In the genomic region with DNA sequence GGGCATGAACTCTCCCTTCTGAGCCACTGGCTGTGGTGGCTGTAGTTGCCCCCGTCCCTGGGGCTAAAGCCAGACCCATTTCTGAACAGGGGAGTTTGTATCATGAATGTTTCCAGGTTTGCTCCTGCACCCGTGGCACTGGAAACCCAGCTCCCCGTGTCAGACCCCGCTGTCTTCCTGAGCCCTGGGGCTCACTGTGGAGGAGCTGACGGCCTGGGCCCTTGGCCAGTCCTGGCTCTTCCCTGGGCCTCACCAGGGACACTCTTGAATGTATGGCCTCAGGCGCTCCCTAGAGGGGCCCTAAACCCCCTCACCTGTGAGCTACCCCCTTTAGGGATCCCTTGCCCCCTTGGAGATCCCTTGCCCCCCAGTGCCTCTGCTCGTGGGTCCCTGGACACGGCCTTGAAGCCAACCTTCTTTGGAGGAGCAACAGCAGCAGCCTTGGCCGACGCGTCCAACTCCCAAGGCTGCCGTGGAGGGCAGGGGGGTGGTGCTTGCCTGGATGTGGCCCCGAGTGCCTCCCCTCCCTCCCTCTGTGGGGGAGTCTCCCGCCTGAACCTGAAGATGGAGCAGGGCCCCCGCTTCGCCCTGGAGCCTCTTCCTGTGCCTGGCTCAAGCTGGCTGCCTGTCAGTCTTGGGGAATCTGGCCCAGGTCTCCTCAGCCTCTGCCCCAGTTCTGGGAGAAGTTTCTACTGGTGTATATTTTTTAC, we compare ENCODE assay signal across 12 cellular contexts. TPM values are rescaled to one million over a fixed set of nuclear protein-coding genes. Genes with fewer than 3 reads are reported as not detected.
A peak's percentile ranks its signal among the peaks of the same experiment; 100 is the strongest.
DNase-seq lines count a peak whose midpoint lies in the region; ATAC-seq, FAIRE-seq and TF ChIP-seq lines count a peak whose summit lies in the region.
"Had no signal": no experiment of that assay in that cellular context is flagged by ENCODE, and none has a peak within 500 bp of the region (broad histone marks: within the 10 kb centered on the region; RNA-seq: fewer than 3 reads in every experiment).

No MANE protein-coding gene starts in this region.

- H2AFZ ChIP-seq in PC-3 (ENCODE audit: low read length) (no peak overlapping the region), K562 (ENCODE audit: low read depth, low read length) (no peak overlapping the region)

- TF ChIP-seq RAD21 in K562 (CRISPR knock-in tag; conservative IDR thresholded peaks at IDR 0.05 in 1 of 2, IDR thresholded peaks at IDR 0.05 in 1 of 2), result no peak

- no peak overlapping the region for H3K4me3 ChIP-seq in PC-3 (ENCODE audit: low read length)
- H3K4me3 ChIP-seq in K562, result no peak overlapping the region
- H3K4me3 ChIP-seq in lower lobe of right lung, result peak overlapping the region; percentile 6
- H3K4me3 ChIP-seq in subcutaneous abdominal adipose tissue (ENCODE audit: low read depth in 1 of 5, low read length in 5 of 5), result no peak overlapping the region
- H3K4me3 ChIP-seq: tibial artery had no signal

- BruUV-seq in PC-3 (replicated peaks; lab: Mats Ljungman, UMichigan), result TSS peak; percentile 38
- TSS peak; percentile 58 for BruUV-seq in K562 (replicated peaks; lab: Mats Ljungman, UMichigan)

- H3K36me3 ChIP-seq in PC-3 (ENCODE audit: low read depth, low read length) (peaks cover 22% of the 10 kb centered on the region; the same call in 1 of the 2 replicates), K562 (ENCODE audit: control insufficient read depth, insufficient read depth, low read length) (peaks cover 41% of the 10 kb centered on the region; the same call in 2 of the 3 replicates), lower lobe of right lung (peaks cover 89% of the 10 kb centered on the region), subcutaneous abdominal adipose tissue (ENCODE audit: control insufficient read depth in 5 of 5, insufficient read depth in 5 of 5, low read length in 5 of 5) (peaks cover 0 to 88% (median 69%) of the 10 kb centered on the region in 5 donors)

- no peak for FAIRE-seq in K562 (lab: Jason Lieb, UNC)

- H4K20me1 ChIP-seq in PC-3 (ENCODE audit: low read length) (no peaks in the 10 kb centered on the region), K562 (replicated peaks; ENCODE audit: control insufficient read depth, insufficient read depth, low read length) (no peaks in the 10 kb centered on the region)

- POLR2A ChIA-PET in PC-3 (lab: Charles Lee; ENCODE audit: unreplicated experiment), result interaction anchor here (0.5 kb wide), 1 partner anchor 51 kb away, joined by 3 read pairs; no protein-coding TSS in a partner anchor
- POLR2A ChIA-PET in K562 (lab: Yijun Ruan, JAX), result interaction anchor here (0.9 to 2.8 kb wide), 6 partner anchors 9 to 239 kb away, joined by 3 to 9 read pairs (median 4); partner anchors contain the start of genes GGA3, MRPS7 and SMIM5

- H3K79me2 ChIP-seq in PC-3 (ENCODE audit: low read length) (no peaks in the 10 kb centered on the region), K562 (ENCODE audit: control insufficient read depth, insufficient read depth, low read length) (no peaks in the 10 kb centered on the region)

- TF ChIP-seq EP300 in K562 (IDR thresholded peaks at IDR 0.05; ENCODE audit: low read length), result no peak

- in situ Hi-C loops in K562 (cut with MboI), result loop anchor here (5.0 kb wide), 1 partner anchor 72 kb away; no protein-coding TSS in a partner anchor

- no peaks in the 10 kb centered on the region for H3K4me1 ChIP-seq in PC-3 (ENCODE audit: insufficient read depth, low read length)
- H3K4me1 ChIP-seq in K562 (replicated peaks in 1 of 2; ENCODE audit: control insufficient read depth in 2 of 2, insufficient read depth in 2 of 2, low read length in 2 of 2), result peaks cover 0 to 61% of the 10 kb centered on the region in 2 experiments; a peak in 2 of 5 replicates
- peaks cover 23% of the 10 kb centered on the region for H3K4me1 ChIP-seq in lower lobe of right lung
- H3K4me1 ChIP-seq in subcutaneous abdominal adipose tissue (ENCODE audit: control insufficient read depth in 5 of 5, insufficient read depth in 5 of 5, low read length in 5 of 5), result peaks cover 0 to 48% (median 40%) of the 10 kb centered on the region in 5 donors

- CTCF ChIA-PET in PC-3 (lab: Charles Lee), result no interaction called here
- CTCF ChIA-PET in K562 (lab: Yijun Ruan, JAX; ENCODE audit: low intra/inter-chr PET ratio), result interaction anchor here (0.5 kb wide), 1 partner anchor 254 kb away, joined by 5 read pairs; no protein-coding TSS in a partner anchor

- intact Hi-C loops in PC-3 (cut with micrococcal nuclease) (no loop called here), K562 (cut with micrococcal nuclease) (no loop called here), lower lobe of right lung (cut with DNase I) (no loop called here)

- H3K27ac ChIP-seq in PC-3 (ENCODE audit: low read length) (no peak overlapping the region), K562 (ENCODE audit: extremely low read depth, low read depth, low read length) (no peak overlapping the region), lower lobe of right lung (peak overlapping the region; percentile 56), subcutaneous abdominal adipose tissue (ENCODE audit: low read depth, low read length) (peak overlapping the region; percentile 89)
- H3K27ac ChIP-seq: neutrophil had no signal

- H3K9me1 ChIP-seq in K562 (ENCODE audit: control insufficient read depth, insufficient read depth, low read length), result peaks cover 3% of the 10 kb centered on the region

- no peak for ATAC-seq in PC-3
- peak; percentile 24; the same call in 2 of the 3 replicates for ATAC-seq in K562
- no peak for ATAC-seq in lower lobe of right lung
- ATAC-seq in HG02852 (IDR thresholded peaks at IDR 0.05; ENCODE audit: unreplicated experiment), result no peak

- TF ChIP-seq POLR2A in K562 (conservative IDR thresholded peaks at IDR 0.05), result no peak

- TF ChIP-seq CTCF in PC-3 (conservative IDR thresholded peaks at IDR 0.05; ENCODE audit: low read depth, low read length), result no peak
- 0 out of 6 replicates have a peak, but pooled peaks of 1 of the 3 experiments have one; percentile 2 for TF ChIP-seq CTCF in K562 (IDR thresholded peaks at IDR 0.05 in 2 of 3, conservative IDR thresholded peaks at IDR 0.05 in 1 of 3; ENCODE audit: insufficient read depth in 2 of 3, low read depth in 1 of 3, low read length in 3 of 3)
- TF ChIP-seq CTCF in lower lobe of right lung (IDR thresholded peaks at IDR 0.05), result no peak

- no peaks in the 10 kb centered on the region for H3F3A ChIP-seq in PC-3 (ENCODE audit: low read length, unreplicated experiment)

- H3K9ac ChIP-seq in PC-3 (ENCODE audit: low read length) (no peak overlapping the region), K562 (ENCODE audit: insufficient read depth in 1 of 2, low read depth in 2 of 2, low read length in 2 of 2) (peak overlapping the region in 1 of 2 experiments; percentile 77; a peak in 2 of 4 replicates), subcutaneous abdominal adipose tissue (ENCODE audit: low read length in 5 of 5) (peak overlapping the region in 2 of 5 donors; percentile 63 to 66)

- WGBS in K562 (ENCODE audit: insufficient coverage, low coverage, missing lambda C conversion rate), result 57% methylated on average over 10 of the region's 16 CpGs

- H3K9me3 ChIP-seq in PC-3 (ENCODE audit: low read length) (no peaks in the 10 kb centered on the region), K562 (replicated peaks; ENCODE audit: control insufficient read depth, insufficient read depth, low read depth, low read length) (no peaks in the 10 kb centered on the region), lower lobe of right lung (no peaks in the 10 kb centered on the region), subcutaneous abdominal adipose tissue (ENCODE audit: control insufficient read depth in 5 of 5, low read length in 5 of 5) (no peaks in the 10 kb centered on the region)
- H3K9me3 ChIP-seq: neutrophil, tibial artery had no signal

- H3K4me2 ChIP-seq in PC-3 (ENCODE audit: low read length), result no peak overlapping the region
- H3K4me2 ChIP-seq in K562 (ENCODE audit: insufficient read depth, low read length), result no peak overlapping the region

- DNase-seq in PC-3 (no peak), K562 (ENCODE audit: extremely low read depth in 1 of 4, low spot score in 3 of 4) (peak; percentile 24 to 70 (median 49)), lower lobe of right lung (no peak), SKM-1 treated with dmso at 0.1 percent for 144 hours (lab: John Stamatoyannopoulos, UW; ENCODE audit: unreplicated experiment) (no peak), iPS-NIHi11 (ENCODE audit: low spot score) (no peak)
- DNase-seq: activated CD4-positive, alpha-beta T cell treated with anti-CD3 and anti-CD28 coated beads, Interleukin-2, amount 50 U/mL, for 4 hours; NCI-H2081; SHP77 treated with DMSO at 0.1 percent for 48 hours; tibial artery had no signal

- no peaks in the 10 kb centered on the region for H3K9me2 ChIP-seq in PC-3 (replicated peaks; ENCODE audit: low read length)

- H3K27me3 ChIP-seq in PC-3 (ENCODE audit: low read length), result no peaks in the 10 kb centered on the region
- no peaks in the 10 kb centered on the region for H3K27me3 ChIP-seq in K562 (ENCODE audit: control insufficient read depth in 2 of 2, insufficient read depth in 2 of 2, low read length in 2 of 2)
- no peaks in the 10 kb centered on the region for H3K27me3 ChIP-seq in lower lobe of right lung (ENCODE audit: low read depth)
- H3K27me3 ChIP-seq in subcutaneous abdominal adipose tissue (ENCODE audit: control insufficient read depth in 5 of 5, insufficient read depth in 4 of 5, low read length in 5 of 5), result no peaks in the 10 kb centered on the region
- H3K27me3 ChIP-seq: neutrophil, tibial artery had no signal

RNA-seq across cellular contexts. Expression of gene CASKIN2, which starts 15.9 kb away (rescaled TPM):
- total RNA-seq in PC-3 (2014; rRNA removed), result 22.0 and 28.3 TPM in 2 replicates
- total RNA-seq in K562 (2011; cell fraction: chromatin; rRNA removed; ENCODE audit: low replicate concordance), result 7.8 and 33.3 TPM in 2 replicates
- total RNA-seq in K562 (2011; cell fraction: nucleolus; rRNA removed), result 14.5 and 19.7 TPM in 2 replicates
- total RNA-seq in K562 (2011; cell fraction: nucleoplasm; rRNA removed), result 6.2 and 10.0 TPM in 2 replicates
- 2.3 and 3.5 TPM in 2 replicates for total RNA-seq in K562 (2014; rRNA removed)
- total RNA-seq in K562 (2014; rRNA removed; fragmentation: Illumina TruSeq; extraction: Trizol), result 1.1 and 1.3 TPM in 2 replicates
- 2.1 and 2.3 TPM in 2 replicates for total RNA-seq in K562 (2015; rRNA removed; fragmentation: Illumina TruSeq; extraction: Trizol)
- 12.2 and 14.5 TPM in 2 replicates for total RNA-seq in K562 (2021)
- polyA plus RNA-seq in K562 (2011; rRNA removed), result 1.9 and 2.2 TPM in 2 replicates
- 1.2 and 1.5 TPM in 2 replicates for polyA plus RNA-seq in K562 (2011; cell fraction: cytosol; rRNA removed)
- polyA plus RNA-seq in K562 (2011; cell fraction: nucleus; rRNA removed), result 6.5 and 13.9 TPM in 2 replicates
- polyA plus RNA-seq in K562 (2012), result 4.8 and 5.2 TPM in 2 replicates
- 2.5 and 5.7 TPM in 2 replicates for polyA plus RNA-seq in K562 (2014; fragmentation: Illumina TruSeq; extraction: Trizol)
- under 1 TPM; 0.01 to 0.04 TPM for polyA plus RNA-seq in K562 (2014; fragmentation: Nextera tagmentation; extraction: Ambion mirVana)
- 3.0 and 5.1 TPM in 2 replicates for polyA plus RNA-seq in K562 (2014; rRNA removed)
- 1.8 and 1.9 TPM in 2 replicates for polyA minus RNA-seq in K562 (2011; rRNA and poly(A)+ RNA removed)
- polyA minus RNA-seq in K562 (2011; cell fraction: cytosol; rRNA and poly(A)+ RNA removed), result 3.8 and 8.4 TPM in 2 replicates
- 8.6 and 9.6 TPM in 2 replicates for polyA minus RNA-seq in K562 (2011; cell fraction: nucleus; rRNA and poly(A)+ RNA removed)
- total RNA-seq in lower lobe of right lung, result 68.8 TPM

RNA-seq across cellular contexts. Expression of gene TSEN54, which starts 16.9 kb away (rescaled TPM):
- total RNA-seq in PC-3 (2014; rRNA removed) (61.6 and 70.4 TPM in 2 replicates), K562 (2014; rRNA removed) (53.0 and 81.0 TPM in 2 replicates), K562 (2014; rRNA removed; fragmentation: Illumina TruSeq; extraction: Trizol) (34.6 and 48.9 TPM in 2 replicates), K562 (2015; rRNA removed; fragmentation: Illumina TruSeq; extraction: Trizol) (35.6 and 37.2 TPM in 2 replicates), K562 (2021) (58.0 and 64.3 TPM in 2 replicates), lower lobe of right lung (20.4 TPM)
- total RNA-seq in K562 (2011; cell fraction: chromatin; rRNA removed; ENCODE audit: low replicate concordance), result 43.1 and 96.1 TPM in 2 replicates
- 63.2 and 67.5 TPM in 2 replicates for total RNA-seq in K562 (2011; cell fraction: nucleolus; rRNA removed)
- 52.4 and 53.0 TPM in 2 replicates for total RNA-seq in K562 (2011; cell fraction: nucleoplasm; rRNA removed)
- polyA plus RNA-seq in K562 (2011; rRNA removed) (57.6 and 62.0 TPM in 2 replicates), K562 (2014; fragmentation: Illumina TruSeq; extraction: Trizol) (40.0 and 41.6 TPM in 2 replicates), K562 (2014; fragmentation: Nextera tagmentation; extraction: Ambion mirVana) (10 to 100 TPM in 1 of 2 experiments, 1 to 10 TPM in 1; 5.9 to 13.6 TPM), K562 (2014; rRNA removed) (55.6 and 62.6 TPM in 2 replicates)
- polyA plus RNA-seq in K562 (2011; cell fraction: cytosol; rRNA removed), result 56.9 and 82.8 TPM in 2 replicates
- 77.8 and 89.5 TPM in 2 replicates for polyA plus RNA-seq in K562 (2011; cell fraction: nucleus; rRNA removed)
- 38.5 and 39.9 TPM in 2 replicates for polyA plus RNA-seq in K562 (2012)
- 23.1 and 38.9 TPM in 2 replicates for polyA minus RNA-seq in K562 (2011; rRNA and poly(A)+ RNA removed)
- polyA minus RNA-seq in K562 (2011; cell fraction: cytosol; rRNA and poly(A)+ RNA removed), result 16.1 and 23.9 TPM in 2 replicates
- 14.4 and 17.5 TPM in 2 replicates for polyA minus RNA-seq in K562 (2011; cell fraction: nucleus; rRNA and poly(A)+ RNA removed)

RNA-seq across cellular contexts. Expression of gene LLGL2, which starts 26.0 kb away (rescaled TPM):
- total RNA-seq in PC-3 (2014; rRNA removed) (92.9 and 122 TPM in 2 replicates), K562 (2014; rRNA removed) (17.9 and 19.5 TPM in 2 replicates), K562 (2014; rRNA removed; fragmentation: Illumina TruSeq; extraction: Trizol) (1.8 and 3.0 TPM in 2 replicates), K562 (2015; rRNA removed; fragmentation: Illumina TruSeq; extraction: Trizol) (10.2 and 11.8 TPM in 2 replicates), K562 (2021) (24.4 and 25.2 TPM in 2 replicates), lower lobe of right lung (111 TPM)
- 25.4 and 96.6 TPM in 2 replicates for total RNA-seq in K562 (2011; cell fraction: chromatin; rRNA removed; ENCODE audit: low replicate concordance)
- 63.3 and 66.7 TPM in 2 replicates for total RNA-seq in K562 (2011; cell fraction: nucleolus; rRNA removed)
- total RNA-seq in K562 (2011; cell fraction: nucleoplasm; rRNA removed), result 38.1 and 42.6 TPM in 2 replicates
- polyA plus RNA-seq in K562 (2011; rRNA removed) (12.5 and 16.0 TPM in 2 replicates), K562 (2014; fragmentation: Illumina TruSeq; extraction: Trizol) (3.7 and 14.7 TPM in 2 replicates), K562 (2014; fragmentation: Nextera tagmentation; extraction: Ambion mirVana) (1 to 10 TPM in 1 of 2 experiments, under 1 TPM in 1; 0.32 to 1.3 TPM), K562 (2014; rRNA removed) (17.7 and 23.7 TPM in 2 replicates)
- 14.3 and 34.7 TPM in 2 replicates for polyA plus RNA-seq in K562 (2011; cell fraction: cytosol; rRNA removed)
- polyA plus RNA-seq in K562 (2011; cell fraction: nucleus; rRNA removed), result 44.8 and 82.4 TPM in 2 replicates
- polyA plus RNA-seq in K562 (2012), result 14.8 and 26.6 TPM in 2 replicates
- polyA minus RNA-seq in K562 (2011; rRNA and poly(A)+ RNA removed), result 4.3 and 6.7 TPM in 2 replicates
- polyA minus RNA-seq in K562 (2011; cell fraction: cytosol; rRNA and poly(A)+ RNA removed), result 10.6 and 11.3 TPM in 2 replicates
- polyA minus RNA-seq in K562 (2011; cell fraction: nucleus; rRNA and poly(A)+ RNA removed), result 21.3 and 23.8 TPM in 2 replicates

RNA-seq across cellular contexts. Expression of gene TMEM94, which starts 43.0 kb away (rescaled TPM):
- total RNA-seq in PC-3 (2014; rRNA removed) (45.6 and 88.3 TPM in 2 replicates), K562 (2014; rRNA removed) (13.5 and 20.4 TPM in 2 replicates), K562 (2014; rRNA removed; fragmentation: Illumina TruSeq; extraction: Trizol) (6.5 and 10.0 TPM in 2 replicates), K562 (2015; rRNA removed; fragmentation: Illumina TruSeq; extraction: Trizol) (14.4 and 17.2 TPM in 2 replicates), K562 (2021) (32.8 and 42.1 TPM in 2 replicates), lower lobe of right lung (89.5 TPM)
- 116 and 363 TPM in 2 replicates for total RNA-seq in K562 (2011; cell fraction: chromatin; rRNA removed; ENCODE audit: low replicate concordance)
- total RNA-seq in K562 (2011; cell fraction: nucleolus; rRNA removed), result 190 and 220 TPM in 2 replicates
- total RNA-seq in K562 (2011; cell fraction: nucleoplasm; rRNA removed), result 137 and 149 TPM in 2 replicates
- polyA plus RNA-seq in K562 (2011; rRNA removed) (15.7 and 53.7 TPM in 2 replicates), K562 (2014; fragmentation: Illumina TruSeq; extraction: Trizol) (48.1 and 55.6 TPM in 2 replicates), K562 (2014; fragmentation: Nextera tagmentation; extraction: Ambion mirVana) (1 to 10 TPM in 1 of 2 experiments, under 1 TPM in 1; 0.35 to 1.6 TPM), K562 (2014; rRNA removed) (26.1 and 31.4 TPM in 2 replicates)
- 33.2 and 34.4 TPM in 2 replicates for polyA plus RNA-seq in K562 (2011; cell fraction: cytosol; rRNA removed)
- 322 and 398 TPM in 2 replicates for polyA plus RNA-seq in K562 (2011; cell fraction: nucleus; rRNA removed)
- polyA plus RNA-seq in K562 (2012), result 42.5 and 69.5 TPM in 2 replicates
- polyA minus RNA-seq in K562 (2011; rRNA and poly(A)+ RNA removed), result 11.4 and 20.1 TPM in 2 replicates
- polyA minus RNA-seq in K562 (2011; cell fraction: cytosol; rRNA and poly(A)+ RNA removed), result 28.0 and 36.5 TPM in 2 replicates
- polyA minus RNA-seq in K562 (2011; cell fraction: nucleus; rRNA and poly(A)+ RNA removed), result 74.6 and 97.4 TPM in 2 replicates

Comparison
In these comparisons a context has a peak if more than half of its experiments do, and no peak if none do; other contexts are left out.
1. DNase-seq: peak in K562 (4 of 4); none in PC-3 (single experiment), lower lobe of right lung (single experiment), SKM-1 treated with dmso at 0.1 percent for 144 hours (single experiment) and iPS-NIHi11 (single experiment).
2. H3K27ac ChIP-seq: peak in lower lobe of right lung (single experiment) and subcutaneous abdominal adipose tissue (single experiment); none in PC-3 (single experiment) and K562 (single experiment).